In genomic region chr20:46666818-46667515, GRCh38 we compare ENCODE assay signal across 1 cellular context.
TF ChIP-seq lines count a peak whose summit lies in the region.

No MANE protein-coding gene starts in this region.

TF ChIP-seq in HepG2, 621 proteins besides CTCF, POLR2A, EP300 and RAD21 (continued from another document and continues in another):
- TF ChIP-seq NFAT5 (CRISPR knock-in tag; IDR thresholded peaks at IDR 0.05) (no peak), RCOR2 (CRISPR knock-in tag; IDR thresholded peaks at IDR 0.05) (peak; percentile 100), ZNF224 (CRISPR knock-in tag; IDR thresholded peaks at IDR 0.05) (0 out of 2 replicates have a peak, but pooled peaks have one; percentile 35), FOXK1 (CRISPR knock-in tag; IDR thresholded peaks at IDR 0.05; ENCODE audit: borderline replicate concordance, low read depth) (peak; percentile 99), PAX8 (CRISPR knock-in tag; IDR thresholded peaks at IDR 0.05; ENCODE audit: borderline replicate concordance) (0 out of 2 replicates have a peak, but pooled peaks have one; percentile 66), MAF1 (CRISPR knock-in tag; IDR thresholded peaks at IDR 0.05; ENCODE audit: borderline replicate concordance) (peak; percentile 97; the same call in 1 of the 2 replicates), ZSCAN21 (CRISPR knock-in tag; IDR thresholded peaks at IDR 0.05; ENCODE audit: borderline replicate concordance) (peak; percentile 87), ZNF367 (CRISPR knock-in tag; IDR thresholded peaks at IDR 0.05; ENCODE audit: borderline replicate concordance) (no peak), FOXP4 (CRISPR knock-in tag; IDR thresholded peaks at IDR 0.05) (peak; percentile 100), TP53 (CRISPR knock-in tag; conservative IDR thresholded peaks at IDR 0.05) (peak; percentile 97), MXD4 (CRISPR knock-in tag; IDR thresholded peaks at IDR 0.05) (peak; percentile 85), ETV5 (CRISPR knock-in tag; IDR thresholded peaks at IDR 0.05; ENCODE audit: borderline replicate concordance) (peak; percentile 99), CHD4 (IDR thresholded peaks at IDR 0.05; ENCODE audit: borderline replicate concordance, low read length) (peak; percentile 94; the same call in 1 of the 2 replicates), REPIN1 (CRISPR knock-in tag; IDR thresholded peaks at IDR 0.05; ENCODE audit: borderline replicate concordance, low read depth) (peak; percentile 99), TBX3 (IDR thresholded peaks at IDR 0.05; ENCODE audit: borderline replicate concordance) (peak; percentile 90), ZNF790 (CRISPR knock-in tag; IDR thresholded peaks at IDR 0.05; ENCODE audit: borderline replicate concordance) (no peak), XBP1 (CRISPR knock-in tag; IDR thresholded peaks at IDR 0.05) (no peak), ZNF260 (CRISPR knock-in tag; IDR thresholded peaks at IDR 0.05; ENCODE audit: borderline replicate concordance, low read depth) (no peak), ZNF24 (IDR thresholded peaks at IDR 0.05) (peak; percentile 70), ZNF709 (CRISPR knock-in tag; IDR thresholded peaks at IDR 0.05) (no peak), ZNF75D (CRISPR knock-in tag; IDR thresholded peaks at IDR 0.05; ENCODE audit: borderline replicate concordance) (no peak), SMAD3 (CRISPR knock-in tag; IDR thresholded peaks at IDR 0.05) (peak; percentile 100), ZNF607 (CRISPR knock-in tag; IDR thresholded peaks at IDR 0.05; ENCODE audit: borderline replicate concordance) (0 out of 2 replicates have a peak, but pooled peaks have one; percentile 22), SIX4 (CRISPR knock-in tag; IDR thresholded peaks at IDR 0.05) (peak; percentile 96), TFDP1 (CRISPR knock-in tag; IDR thresholded peaks at IDR 0.05; ENCODE audit: borderline replicate concordance) (peak; percentile 75), POLR2AphosphoS5 (IDR thresholded peaks at IDR 0.05; ENCODE audit: low read depth, low read length) (no peak), DPF2 (CRISPR knock-in tag; IDR thresholded peaks at IDR 0.05; ENCODE audit: borderline replicate concordance, low read depth) (peak; percentile 100), ZC3H13 (CRISPR knock-in tag; IDR thresholded peaks at IDR 0.05) (peak; percentile 88), ZFP91 (CRISPR knock-in tag; IDR thresholded peaks at IDR 0.05; ENCODE audit: borderline replicate concordance) (peak; percentile 87), ZBTB44 (CRISPR knock-in tag; IDR thresholded peaks at IDR 0.05) (peak; percentile 78; the same call in 1 of the 2 replicates), KDM6A (CRISPR knock-in tag; IDR thresholded peaks at IDR 0.05; ENCODE audit: low read depth) (peak; percentile 100), ZNF274 (CRISPR knock-in tag; IDR thresholded peaks at IDR 0.05) (peak; percentile 75; the same call in 1 of the 2 replicates), ZNF577 (CRISPR knock-in tag; IDR thresholded peaks at IDR 0.05; ENCODE audit: borderline replicate concordance, low read depth) (no peak), TMF1 (CRISPR knock-in tag; IDR thresholded peaks at IDR 0.05; ENCODE audit: low read depth) (peak; percentile 83; the same call in 1 of the 2 replicates), FOXM1 (CRISPR knock-in tag; IDR thresholded peaks at IDR 0.05) (no peak), CREB1 (IDR thresholded peaks at IDR 0.05) (peak; percentile 66), CREB1 (CRISPR knock-in tag; IDR thresholded peaks at IDR 0.05) (peak; percentile 92), ZNF343 (CRISPR knock-in tag; IDR thresholded peaks at IDR 0.05) (0 out of 2 replicates have a peak, but pooled peaks have one; percentile 70), ZNF7 (CRISPR knock-in tag; IDR thresholded peaks at IDR 0.05) (no peak), EED (CRISPR knock-in tag; IDR thresholded peaks at IDR 0.05) (no peak), ZFP37 (CRISPR knock-in tag; IDR thresholded peaks at IDR 0.05; ENCODE audit: borderline replicate concordance) (peak; percentile 98), TOPORS (CRISPR knock-in tag; IDR thresholded peaks at IDR 0.05) (no peak), ZFYVE20 (CRISPR knock-in tag; IDR thresholded peaks at IDR 0.05; ENCODE audit: borderline replicate concordance, low read depth) (no peak), JUNB (CRISPR knock-in tag; IDR thresholded peaks at IDR 0.05; ENCODE audit: borderline replicate concordance) (peak; percentile 63; the same call in 1 of the 2 replicates), ZNF280B (CRISPR knock-in tag; IDR thresholded peaks at IDR 0.05; ENCODE audit: borderline replicate concordance) (no peak), ZNF891 (CRISPR knock-in tag; IDR thresholded peaks at IDR 0.05) (no peak), ATF7-NPFF (CRISPR knock-in tag; IDR thresholded peaks at IDR 0.05; ENCODE audit: low read depth) (peak; percentile 86; the same call in 1 of the 2 replicates), HNRNPLL (IDR thresholded peaks at IDR 0.05; ENCODE audit: low read depth, low read length, poor library complexity, severe bottlenecking) (no peak), SNAPC4 (CRISPR knock-in tag; IDR thresholded peaks at IDR 0.05) (peak; percentile 81; the same call in 1 of the 2 replicates), ARID2 (CRISPR knock-in tag; IDR thresholded peaks at IDR 0.05; ENCODE audit: borderline replicate concordance) (no peak), ARNT (IDR thresholded peaks at IDR 0.05) (no peak)
